ENCODE assay signal across 8 cellular contexts in genomic region chr2:174593574-174594203, GRCh38.
DNase-seq lines count a peak whose midpoint lies in the region; ATAC-seq lines count a peak whose summit lies in the region.

No MANE protein-coding gene starts in this region.

- peak; percentile 86 for DNase-seq in NCI-H510A treated with DMSO at 0.1 percent for 48 hours (lab: John Stamatoyannopoulos, UW)
- peak; percentile 63 to 73 for DNase-seq in activated T-cell treated with anti-CD3 and anti-CD28 coated beads, Interleukin-2, amount 50 U/mL, for 48 hours
- peak; percentile 87 for DNase-seq in foreskin melanocyte
- DNase-seq in retina, result peak; percentile 51
- no peak for DNase-seq in 8988T
- DNase-seq in NCI-H187 (lab: John Stamatoyannopoulos, UW), result no peak

- peak; percentile 59 for ATAC-seq in GM18858 (IDR thresholded peaks at IDR 0.05; ENCODE audit: unreplicated experiment)
- ATAC-seq in HG02852 (IDR thresholded peaks at IDR 0.05; ENCODE audit: unreplicated experiment), result peak; percentile 69

Comparison
In these comparisons a context has a peak if more than half of its experiments do, and no peak if none do; other contexts are left out.
1. DNase-seq: peak in NCI-H510A treated with DMSO at 0.1 percent for 48 hours (single experiment), activated T-cell treated with anti-CD3 and anti-CD28 coated beads, Interleukin-2, amount 50 U/mL, for 48 hours (2 of 2), foreskin melanocyte (single experiment) and retina (single experiment); none in 8988T (single experiment) and NCI-H187 (0 of 2).